In the genomic region with DNA sequence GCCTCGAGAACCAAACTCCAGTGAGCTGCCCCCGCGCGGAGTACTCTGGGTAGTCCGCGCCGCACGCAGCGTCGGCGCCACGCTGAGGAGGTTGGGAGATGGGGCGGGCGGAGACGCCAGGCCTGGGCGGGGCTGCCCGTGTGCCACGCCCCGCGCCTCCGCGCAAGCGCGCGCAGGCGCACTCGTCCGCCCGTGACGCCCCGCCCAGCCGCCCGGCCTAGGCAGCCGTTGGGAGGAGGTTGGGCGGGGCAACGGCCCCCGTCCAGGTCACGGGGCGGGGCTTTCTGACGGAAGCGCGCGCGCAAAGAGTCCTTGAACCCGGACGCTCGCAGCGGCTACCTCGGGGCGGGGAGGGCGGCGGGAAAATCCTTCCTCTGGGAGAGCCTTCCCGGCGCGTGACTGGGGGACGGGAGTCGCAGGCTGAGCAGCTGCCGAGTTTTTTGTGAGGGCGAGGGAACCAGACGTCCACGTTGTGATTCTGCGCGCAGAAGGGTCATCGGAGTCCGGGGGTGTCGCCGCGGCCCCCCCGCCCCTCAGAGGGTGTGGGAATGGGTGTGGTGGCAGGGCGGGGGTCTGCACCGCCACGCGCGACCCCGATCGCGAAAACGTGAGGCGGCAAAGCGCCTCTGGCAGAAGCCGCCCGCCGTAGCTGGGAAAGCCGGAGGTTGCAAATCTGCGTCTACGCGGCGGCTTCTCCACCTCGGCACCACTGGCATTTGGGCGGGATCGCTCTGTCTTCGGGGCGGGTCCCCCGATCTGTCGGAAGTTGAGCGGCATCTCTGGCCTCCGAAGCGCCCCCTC, we compare ENCODE assay signal across 8 cellular contexts.
A peak's percentile ranks its signal among the peaks of the same experiment; 100 is the strongest.
DNase-seq lines count a peak whose midpoint lies in the region; ATAC-seq and TF ChIP-seq lines count a peak whose summit lies in the region.

A gene with protein sequence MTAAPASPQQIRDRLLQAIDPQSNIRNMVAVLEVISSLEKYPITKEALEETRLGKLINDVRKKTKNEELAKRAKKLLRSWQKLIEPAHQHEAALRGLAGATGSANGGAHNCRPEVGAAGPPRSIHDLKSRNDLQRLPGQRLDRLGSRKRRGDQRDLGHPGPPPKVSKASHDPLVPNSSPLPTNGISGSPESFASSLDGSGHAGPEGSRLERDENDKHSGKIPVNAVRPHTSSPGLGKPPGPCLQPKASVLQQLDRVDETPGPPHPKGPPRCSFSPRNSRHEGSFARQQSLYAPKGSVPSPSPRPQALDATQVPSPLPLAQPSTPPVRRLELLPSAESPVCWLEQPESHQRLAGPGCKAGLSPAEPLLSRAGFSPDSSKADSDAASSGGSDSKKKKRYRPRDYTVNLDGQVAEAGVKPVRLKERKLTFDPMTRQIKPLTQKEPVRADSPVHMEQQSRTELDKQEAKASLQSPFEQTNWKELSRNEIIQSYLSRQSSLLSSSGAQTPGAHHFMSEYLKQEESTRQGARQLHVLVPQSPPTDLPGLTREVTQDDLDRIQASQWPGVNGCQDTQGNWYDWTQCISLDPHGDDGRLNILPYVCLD (minus strand): TSS at position 22 of the 801 bp plus-strand sequence. CDS start 261 bp downstream, outside the sequence.

- in situ Hi-C loops in GM18951 (cut with MboI; ENCODE audit: low sequenced_read_pairs, unreplicated experiment) = no loop called here

- peak; percentile 86 for ATAC-seq in HG03175 (IDR thresholded peaks at IDR 0.05; ENCODE audit: unreplicated experiment)

- DNase-seq in AG09309 (ENCODE audit: low read depth) (peak; percentile 70), NCI-H226 (peak; percentile 87), islet precursor cell (peak; percentile 96)
- peak; percentile 88 to 94 (median 92) for DNase-seq in activated CD4-positive, CD25-positive, alpha-beta regulatory T cell (lab: John Stamatoyannopoulos, UW)
- peak; percentile 92 for DNase-seq in central memory CD4-positive, alpha-beta T cell
- DNase-seq in stimulated activated CD4-positive, alpha-beta T cell treated with anti-CD3 and anti-CD28 coated beads, Interleukin-12 subunit alpha, Interleukin-12 subunit beta, amount 100 ng/mL, for 4 hours = peak; percentile 96

- H3K4me3 ChIP-seq in AG09309 (ENCODE audit: control insufficient read depth, low read depth, low read length) = peak within 1 kb of the TSS; percentile 90

- peak; percentile 93 for TF ChIP-seq POLR2A in GM18951 (IDR thresholded peaks at IDR 0.05; ENCODE audit: extremely low read depth, insufficient read depth, insufficient read length)

- TF ChIP-seq CTCF in AG09309 (IDR thresholded peaks at IDR 0.05; ENCODE audit: control insufficient read depth, insufficient read depth, low read depth, low read length, missing control alignments) = no peak

Comparison
In these comparisons a context has a peak if more than half of its experiments do, and no peak if none do; other contexts are left out.
1. Peak in every context shown above with its lines: DNase-seq, ATAC-seq and H3K4me3 ChIP-seq.